In genomic region chr3:197958346-197958745, GRCh38 we compare ENCODE assay signal across 11 cellular contexts. TPM values are rescaled to one million over a fixed set of nuclear protein-coding genes. Genes with fewer than 3 reads are reported as not detected.
DNase-seq lines count a peak whose midpoint lies in the region; ATAC-seq, FAIRE-seq and TF ChIP-seq lines count a peak whose summit lies in the region.
"Had no signal": no experiment of that assay in that cellular context is flagged by ENCODE, and none has a peak within 500 bp of the region (broad histone marks: within the 10 kb centered on the region; RNA-seq: fewer than 3 reads in every experiment).

No MANE protein-coding gene starts in this region.

- in situ Hi-C loops in K562 (cut with MboI) = no loop called here

- H3F3A ChIP-seq in SK-N-SH (replicated peaks; ENCODE audit: insufficient read depth) = peaks cover 47% of the 10 kb centered on the region

- H3K27ac ChIP-seq in SK-N-SH (ENCODE audit: low read depth in 2 of 2, low read length in 1 of 2) (no peak overlapping the region), K562 (ENCODE audit: extremely low read depth, low read depth, low read length) (peak overlapping the region; percentile 91), osteoblast (ENCODE audit: low read depth, low read length) (peak overlapping the region; percentile 91)

- H3K4me1 ChIP-seq in SK-N-SH (ENCODE audit: control insufficient read depth in 1 of 2, insufficient read depth in 2 of 2, low read depth in 1 of 2, low read length in 1 of 2) (peaks cover 9 to 10% of the 10 kb centered on the region in 2 experiments; a peak in 2 of 4 replicates), K562 (replicated peaks in 1 of 2; ENCODE audit: control insufficient read depth in 2 of 2, insufficient read depth in 2 of 2, low read length in 2 of 2) (peaks cover 34 to 37% of the 10 kb centered on the region in 2 experiments), osteoblast (ENCODE audit: insufficient read depth, low read length) (peaks cover 54% of the 10 kb centered on the region)

- TF ChIP-seq POLR2A in K562 (conservative IDR thresholded peaks at IDR 0.05) = no peak

- ATAC-seq in SK-N-SH treated with all-trans-retinoic acid at 6 μM for 48 hours = no peak
- no peak for ATAC-seq in K562
- no peak for ATAC-seq in GM21390 (IDR thresholded peaks at IDR 0.05; ENCODE audit: unreplicated experiment)
- ATAC-seq: left colon had no signal

- H3K4me3 ChIP-seq in SK-N-SH (ENCODE audit: low read depth in 2 of 2, low read length in 1 of 2) = no peak overlapping the region
- H3K4me3 ChIP-seq in K562 = peak overlapping the region; percentile 63
- no peak overlapping the region for H3K4me3 ChIP-seq in osteoblast (ENCODE audit: insufficient read depth, low read length)

- CTCF ChIA-PET in SK-N-SH (lab: Yijun Ruan, JAX) (no interaction called here), K562 (lab: Yijun Ruan, JAX; ENCODE audit: low intra/inter-chr PET ratio) (no interaction called here)

- TF ChIP-seq CTCF in SK-N-SH (IDR thresholded peaks at IDR 0.05) (no peak), K562 (IDR thresholded peaks at IDR 0.05 in 2 of 3, conservative IDR thresholded peaks at IDR 0.05 in 1 of 3; ENCODE audit: insufficient read depth in 2 of 3, low read depth in 1 of 3, low read length in 3 of 3) (no peak), osteoblast (IDR thresholded peaks at IDR 0.05; ENCODE audit: extremely low read depth, low read depth, low read length) (no peak)

- H3K9me2 ChIP-seq in SK-N-SH = no peaks in the 10 kb centered on the region

- DNase-seq in SK-N-SH (no peak), MV-4-11 (lab: John Stamatoyannopoulos, UW) (peak; percentile 48), K562 (ENCODE audit: extremely low read depth in 1 of 4, low spot score in 3 of 4) (peak in 2 of 4 experiments; percentile 17 to 50), osteoblast (ENCODE audit: insufficient read length, low spot score, missing footprints) (no peak), RPMI8226 (no peak), NCI-H1436 (lab: John Stamatoyannopoulos, UW) (no peak)
- DNase-seq: cerebellar nuclear complex, left colon, NCI-H1694 had no signal

- POLR2A ChIA-PET in SK-N-SH (lab: Yijun Ruan, JAX) (interaction anchor here (0.9 kb wide), 1 partner anchor 9 kb away, joined by 4 read pairs; the partner anchor contains the start of gene RPL35A), K562 (lab: Yijun Ruan, JAX) (interaction anchor here (0.5 to 2.2 kb wide), 6 partner anchors 8 to 1241 kb away, joined by 3 to 16 read pairs (median 4); partner anchors contain the start of gene RPL35A)

- H3K9ac ChIP-seq in SK-N-SH (no peak overlapping the region), K562 (ENCODE audit: insufficient read depth in 1 of 2, low read depth in 2 of 2, low read length in 2 of 2) (peak overlapping the region in 1 of 2 experiments; percentile 89; a peak in 2 of 4 replicates)

- H3K4me2 ChIP-seq in SK-N-SH (0 out of 2 replicates have a peak overlapping the region, but pooled peaks have one; percentile 80), K562 (ENCODE audit: insufficient read depth, low read length) (peak overlapping the region; percentile 99), osteoblast (ENCODE audit: insufficient read depth, low read length) (peak overlapping the region; percentile 69)

- intact Hi-C loops in K562 (cut with micrococcal nuclease) = loop anchor here (10.0 kb wide), 1 partner anchor 224 kb away; the partner anchor contains the start of gene RUBCN

- H2AFZ ChIP-seq in SK-N-SH (ENCODE audit: low read depth) (no peak overlapping the region), K562 (ENCODE audit: low read depth, low read length) (peak overlapping the region; percentile 84), osteoblast (ENCODE audit: low read length) (no peak overlapping the region)

- H3K79me2 ChIP-seq in SK-N-SH (ENCODE audit: insufficient read depth) (peaks cover 17% of the 10 kb centered on the region), K562 (ENCODE audit: control insufficient read depth, insufficient read depth, low read length) (peaks cover 74% of the 10 kb centered on the region), osteoblast (ENCODE audit: insufficient read depth, low read length) (peaks cover 27% of the 10 kb centered on the region)

- FAIRE-seq in K562 (lab: Jason Lieb, UNC) = no peak

- 98% methylated on average over 4 of the region's 4 CpGs for WGBS in SK-N-SH (ENCODE audit: low lambda C conversion rate)
- 23% methylated on average over 4 of the region's 4 CpGs for WGBS in K562 (ENCODE audit: insufficient coverage, low coverage, missing lambda C conversion rate)

- no TSS peak for BruUV-seq in K562 (replicated peaks; lab: Mats Ljungman, UMichigan)

- H3K36me3 ChIP-seq in SK-N-SH (replicated peaks in 1 of 2; ENCODE audit: control insufficient read depth in 1 of 2, insufficient read depth in 2 of 2, low read length in 1 of 2) (peaks cover 27 to 35% of the 10 kb centered on the region in 2 experiments), K562 (ENCODE audit: control insufficient read depth, insufficient read depth, low read length) (peaks cover 39% of the 10 kb centered on the region), osteoblast (ENCODE audit: insufficient read depth, low read length) (peaks cover 36% of the 10 kb centered on the region)

- H4K20me1 ChIP-seq in SK-N-SH (ENCODE audit: insufficient read depth) = peaks cover 20% of the 10 kb centered on the region
- H4K20me1 ChIP-seq in K562 (replicated peaks; ENCODE audit: control insufficient read depth, insufficient read depth, low read length) = peaks cover 15% of the 10 kb centered on the region; the same call in 1 of the 2 replicates
- peaks cover 29% of the 10 kb centered on the region for H4K20me1 ChIP-seq in osteoblast (ENCODE audit: insufficient read depth, low read length)

- no peaks in the 10 kb centered on the region for H3K9me1 ChIP-seq in K562 (ENCODE audit: control insufficient read depth, insufficient read depth, low read length)

- TF ChIP-seq EP300 in SK-N-SH (IDR thresholded peaks at IDR 0.05; ENCODE audit: borderline replicate concordance in 1 of 2, low read depth in 1 of 2, low read length in 1 of 2) (no peak), K562 (IDR thresholded peaks at IDR 0.05; ENCODE audit: low read length) (no peak)

- H3K27me3 ChIP-seq in SK-N-SH (ENCODE audit: insufficient read depth) (no peaks in the 10 kb centered on the region), K562 (ENCODE audit: control insufficient read depth in 2 of 2, insufficient read depth in 2 of 2, low read length in 2 of 2) (no peaks in the 10 kb centered on the region), osteoblast (ENCODE audit: insufficient read depth, low read length) (no peaks in the 10 kb centered on the region)

- no peaks in the 10 kb centered on the region for H3K9me3 ChIP-seq in SK-N-SH
- H3K9me3 ChIP-seq in K562 (replicated peaks; ENCODE audit: control insufficient read depth, insufficient read depth, low read depth, low read length) = no peaks in the 10 kb centered on the region
- no peaks in the 10 kb centered on the region for H3K9me3 ChIP-seq in osteoblast (ENCODE audit: low read depth, low read length)

- TF ChIP-seq RAD21 in SK-N-SH (IDR thresholded peaks at IDR 0.05; ENCODE audit: low read length) (no peak), K562 (CRISPR knock-in tag; conservative IDR thresholded peaks at IDR 0.05 in 1 of 2, IDR thresholded peaks at IDR 0.05 in 1 of 2) (no peak)

RNA-seq across cellular contexts. Expression of gene LMLN, which starts 1.7 kb away (rescaled TPM):
- polyA plus RNA-seq in SK-N-SH (2012; rRNA removed) (7.4 and 10.8 TPM in 2 replicates), K562 (2011; rRNA removed) (15.9 and 16.7 TPM in 2 replicates), K562 (2014; fragmentation: Illumina TruSeq; extraction: Trizol) (8.1 and 8.5 TPM in 2 replicates), K562 (2014; fragmentation: Nextera tagmentation; extraction: Ambion mirVana) (1 to 10 TPM; 2.2 to 2.7 TPM), K562 (2014; rRNA removed) (8.5 and 12.5 TPM in 2 replicates)
- polyA plus RNA-seq in SK-N-SH (2012; cell fraction: cytosol; rRNA removed) = 7.9 and 8.0 TPM in 2 replicates
- polyA plus RNA-seq in SK-N-SH (2012; cell fraction: nucleus; rRNA removed) = 8.5 and 11.1 TPM in 2 replicates
- total RNA-seq in K562 (2011; cell fraction: chromatin; rRNA removed; ENCODE audit: low replicate concordance) = 30.3 and 71.8 TPM in 2 replicates
- 21.2 and 21.8 TPM in 2 replicates for total RNA-seq in K562 (2011; cell fraction: nucleolus; rRNA removed)
- 33.3 and 46.4 TPM in 2 replicates for total RNA-seq in K562 (2011; cell fraction: nucleoplasm; rRNA removed)
- total RNA-seq in K562 (2014; rRNA removed) (3.8 and 6.0 TPM in 2 replicates), K562 (2014; rRNA removed; fragmentation: Illumina TruSeq; extraction: Trizol) (6.9 and 7.9 TPM in 2 replicates), K562 (2015; rRNA removed; fragmentation: Illumina TruSeq; extraction: Trizol) (5.1 and 6.0 TPM in 2 replicates), K562 (2021) (11.0 and 11.2 TPM in 2 replicates), osteoblast (13.0 and 16.3 TPM in 2 replicates)
- polyA plus RNA-seq in K562 (2011; cell fraction: cytosol; rRNA removed) = 8.1 and 12.8 TPM in 2 replicates
- 21.0 and 24.6 TPM in 2 replicates for polyA plus RNA-seq in K562 (2011; cell fraction: nucleus; rRNA removed)
- polyA plus RNA-seq in K562 (2012) = 5.7 and 6.6 TPM in 2 replicates
- 19.7 and 22.4 TPM in 2 replicates for polyA minus RNA-seq in K562 (2011; rRNA and poly(A)+ RNA removed)
- 6.8 and 12.5 TPM in 2 replicates for polyA minus RNA-seq in K562 (2011; cell fraction: cytosol; rRNA and poly(A)+ RNA removed)
- 12.4 and 18.9 TPM in 2 replicates for polyA minus RNA-seq in K562 (2011; cell fraction: nucleus; rRNA and poly(A)+ RNA removed)

RNA-seq across cellular contexts. Expression of gene RPL35A, which starts 8.4 kb away (rescaled TPM):
- polyA plus RNA-seq in SK-N-SH (2012; rRNA removed) (875 and 919 TPM in 2 replicates), K562 (2011; rRNA removed) (1,725 and 2,163 TPM in 2 replicates), K562 (2014; fragmentation: Illumina TruSeq; extraction: Trizol) (2,519 and 2,591 TPM in 2 replicates), K562 (2014; fragmentation: Nextera tagmentation; extraction: Ambion mirVana) (1,000 to 10,000 TPM; 2,367 to 2,942 TPM), K562 (2014; rRNA removed) (2,582 and 2,839 TPM in 2 replicates)
- polyA plus RNA-seq in SK-N-SH (2012; cell fraction: cytosol; rRNA removed) = 1,201 and 1,818 TPM in 2 replicates
- 148 and 230 TPM in 2 replicates for polyA plus RNA-seq in SK-N-SH (2012; cell fraction: nucleus; rRNA removed)
- 205 and 265 TPM in 2 replicates for total RNA-seq in K562 (2011; cell fraction: chromatin; rRNA removed; ENCODE audit: low replicate concordance)
- 160 and 166 TPM in 2 replicates for total RNA-seq in K562 (2011; cell fraction: nucleolus; rRNA removed)
- 355 and 545 TPM in 2 replicates for total RNA-seq in K562 (2011; cell fraction: nucleoplasm; rRNA removed)
- total RNA-seq in K562 (2014; rRNA removed) (998 and 1,475 TPM in 2 replicates), K562 (2014; rRNA removed; fragmentation: Illumina TruSeq; extraction: Trizol) (2,429 and 2,625 TPM in 2 replicates), K562 (2015; rRNA removed; fragmentation: Illumina TruSeq; extraction: Trizol) (1,966 and 2,155 TPM in 2 replicates), K562 (2021) (1,574 and 1,710 TPM in 2 replicates), osteoblast (373 and 450 TPM in 2 replicates)
- polyA plus RNA-seq in K562 (2011; cell fraction: cytosol; rRNA removed) = 410 and 873 TPM in 2 replicates
- 282 and 691 TPM in 2 replicates for polyA plus RNA-seq in K562 (2011; cell fraction: nucleus; rRNA removed)
- 2,790 and 3,257 TPM in 2 replicates for polyA plus RNA-seq in K562 (2012)
- polyA minus RNA-seq in K562 (2011; rRNA and poly(A)+ RNA removed) = 454 and 610 TPM in 2 replicates
- 278 and 319 TPM in 2 replicates for polyA minus RNA-seq in K562 (2011; cell fraction: cytosol; rRNA and poly(A)+ RNA removed)
- polyA minus RNA-seq in K562 (2011; cell fraction: nucleus; rRNA and poly(A)+ RNA removed) = 49.8 and 108 TPM in 2 replicates

Comparison
In these comparisons a context has a peak if more than half of its experiments do, and no peak if none do; other contexts are left out.
1. H3K27ac ChIP-seq: peak in K562 (single experiment) and osteoblast (single experiment); none in SK-N-SH (0 of 2).
2. Of the 27 proteins assayed by ChIP-seq in both K562 and SK-N-SH: peak only in K562: none; only in SK-N-SH: ZBTB33; in both: none; in neither: 26.
3. Peak in every context shown above with its lines, with median percentiles within 50 percentile points of each other: H3K4me2 ChIP-seq.